28 cellular contexts compared by ENCODE assay signal in genomic region chr12:116317139-116317538, GRCh38.
"Had no signal": no experiment of that assay in that cellular context is flagged by ENCODE, and none has a peak within 500 bp of the region (broad histone marks: within the 10 kb centered on the region; RNA-seq: fewer than 3 reads in every experiment).

No MANE protein-coding gene starts in this region.

- ATAC-seq: natural killer cell; right cardiac atrium; right lobe of liver; stimulated activated effector memory CD8-positive, alpha-beta T cell treated with anti-CD3 and anti-CD28 coated beads, Interleukin-12 subunit alpha, Interleukin-12 subunit beta, amount 100 ng/mL, for 72 hours; stimulated activated naive CD8-positive, alpha-beta T cell treated with anti-CD3 and anti-CD28 coated beads, Interleukin-15, amount 100 ng/mL, for 72 hours; stimulated activated naive CD8-positive, alpha-beta T cell treated with anti-CD3 and anti-CD28 coated beads, Interleukin-15, Interleukin-2, amounts not matched to agents 100 U/mL and 50 U/mL, for 24 hours had no signal

- H3K27ac Mint-ChIP-seq: natural killer cell; neural progenitor cell; stimulated activated effector memory CD8-positive, alpha-beta T cell treated with anti-CD3 and anti-CD28 coated beads, Interleukin-12 subunit alpha, Interleukin-12 subunit beta, amount 100 ng/mL, for 72 hours; stimulated activated naive CD8-positive, alpha-beta T cell treated with anti-CD3 and anti-CD28 coated beads, Interleukin-15, amount 100 ng/mL, for 72 hours; type B pancreatic cell had no signal

- H3K27ac ChIP-seq: neural progenitor cell, ovary, parathyroid adenoma, right lobe of liver, testis, transverse colon, upper lobe of right lung had no signal

- H3K27me3 Mint-ChIP-seq: stimulated activated naive CD8-positive, alpha-beta T cell treated with anti-CD3 and anti-CD28 coated beads, Interleukin-15, amount 100 ng/mL, for 72 hours had no signal

- DNase-seq: natural killer cell; occipital lobe; ovary; posterior cingulate gyrus; psoas muscle; right cardiac atrium; right lobe of liver; sigmoid colon; small intestine; stimulated activated CD4-positive, alpha-beta T cell treated with anti-CD3 and anti-CD28 coated beads, Interleukin-15, amount 100 ng/mL, for 24 hours; stimulated activated CD4-positive, alpha-beta T cell treated with anti-CD3 and anti-CD28 coated beads, Interleukin-2, amount 100 ng/mL, for 24 hours; stimulated activated CD4-positive, alpha-beta T cell treated with anti-CD3 and anti-CD28 coated beads, Interleukin-2, amount 100 ng/mL, for 48 hours; stimulated activated CD4-positive, alpha-beta T cell treated with anti-CD3 and anti-CD28 coated beads, Interleukin-4, amount 100 ng/mL, for 24 hours; stimulated activated naive CD4-positive, alpha-beta T cell; stimulated activated naive CD8-positive, alpha-beta T cell treated with anti-CD3 and anti-CD28 coated beads, Interleukin-15, amount 100 ng/mL, for 72 hours; stimulated activated naive CD8-positive, alpha-beta T cell treated with anti-CD3 and anti-CD28 coated beads, Interleukin-15, Interleukin-2, amounts not matched to agents 100 U/mL and 50 U/mL, for 24 hours; substantia nigra; testis; tibial artery; transverse colon; upper lobe of right lung; uterus had no signal

- H3K4me1 ChIP-seq: parathyroid adenoma had no signal

- H3K9me3 ChIP-seq: ovary, psoas muscle, right lobe of liver, sigmoid colon, suprapubic skin, testis, tibial artery, transverse colon, upper lobe of right lung, uterus had no signal

- H3K9me3 Mint-ChIP-seq: natural killer cell; nephron; neural progenitor cell; stimulated activated effector memory CD8-positive, alpha-beta T cell treated with anti-CD3 and anti-CD28 coated beads, Interleukin-12 subunit alpha, Interleukin-12 subunit beta, amount 100 ng/mL, for 72 hours; stimulated activated naive CD8-positive, alpha-beta T cell treated with anti-CD3 and anti-CD28 coated beads, Interleukin-15, amount 100 ng/mL, for 72 hours; type B pancreatic cell had no signal

- H3K4me3 ChIP-seq: neural progenitor cell, ovary, right lobe of liver, sigmoid colon, testis, tibial artery, transverse colon, upper lobe of right lung, uterus had no signal

- H3K36me3 Mint-ChIP-seq: natural killer cell; neural progenitor cell; stimulated activated effector memory CD8-positive, alpha-beta T cell treated with anti-CD3 and anti-CD28 coated beads, Interleukin-12 subunit alpha, Interleukin-12 subunit beta, amount 100 ng/mL, for 72 hours; type B pancreatic cell had no signal

- H3K36me3 ChIP-seq: neural progenitor cell, ovary, right lobe of liver, sigmoid colon, suprapubic skin, tibial artery, transverse colon, upper lobe of right lung, uterus had no signal

- H3K4me3 Mint-ChIP-seq: natural killer cell; nephron; neural progenitor cell; stimulated activated effector memory CD8-positive, alpha-beta T cell treated with anti-CD3 and anti-CD28 coated beads, Interleukin-12 subunit alpha, Interleukin-12 subunit beta, amount 100 ng/mL, for 72 hours; stimulated activated naive CD8-positive, alpha-beta T cell treated with anti-CD3 and anti-CD28 coated beads, Interleukin-15, amount 100 ng/mL, for 72 hours; type B pancreatic cell had no signal
